Comparison of ENCODE assay signal across 2 cellular contexts in genomic region chr2:47165001-47165555, GRCh38.
A peak's percentile ranks its signal among the peaks of the same experiment; 100 is the strongest.
TF ChIP-seq lines count a peak whose summit lies in the region.

No MANE protein-coding gene starts in this region.

TF ChIP-seq in HepG2, 621 proteins besides CTCF, POLR2A, EP300 and RAD21:
- TF ChIP-seq RBM22 (optimal IDR thresholded peaks at IDR 0.05; ENCODE audit: low read length) (peak; percentile 88), RBFOX2 (IDR thresholded peaks at IDR 0.05; ENCODE audit: low read depth, low read length) (peak; percentile 51; the same call in 1 of the 2 replicates), PAWR (CRISPR knock-in tag; IDR thresholded peaks at IDR 0.05; ENCODE audit: borderline replicate concordance) (no peak), POLR2AphosphoS5 (IDR thresholded peaks at IDR 0.05; ENCODE audit: low read depth, low read length) (0 out of 2 replicates have a peak, but pooled peaks have one; percentile 22), SP5 (CRISPR knock-in tag; IDR thresholded peaks at IDR 0.05; ENCODE audit: borderline replicate concordance, low read depth) (no peak), FLYWCH1 (CRISPR knock-in tag; IDR thresholded peaks at IDR 0.05) (no peak)

TF ChIP-seq in SK-N-SH, 30 proteins besides CTCF, POLR2A, EP300 and RAD21:
- TF ChIP-seq ZBTB33 (IDR thresholded peaks at IDR 0.05; ENCODE audit: borderline replicate concordance, low read depth) (no peak), MAX (IDR thresholded peaks at IDR 0.05; ENCODE audit: low read depth) (no peak), PBX3 (IDR thresholded peaks at IDR 0.05) (peak; percentile 51), JUND (IDR thresholded peaks at IDR 0.05) (0 out of 2 replicates have a peak, but pooled peaks have one; percentile 19), SIN3A (IDR thresholded peaks at IDR 0.05; ENCODE audit: borderline replicate concordance, low read depth, low read length) (no peak), NFIC (IDR thresholded peaks at IDR 0.05; ENCODE audit: borderline replicate concordance) (no peak), TAF1 (IDR thresholded peaks at IDR 0.05; ENCODE audit: borderline replicate concordance, low read depth, low read length) (no peak), ELF1 (IDR thresholded peaks at IDR 0.05) (no peak), FOXM1 (IDR thresholded peaks at IDR 0.05; ENCODE audit: low read depth) (no peak), USF2 (IDR thresholded peaks at IDR 0.05; ENCODE audit: borderline replicate concordance, low read depth, low read length) (no peak), FOXJ3 (CRISPR knock-in tag; IDR thresholded peaks at IDR 0.05) (no peak), REST (IDR thresholded peaks at IDR 0.05; ENCODE audit: low read depth, low read length) (no peak), FOSL2 (IDR thresholded peaks at IDR 0.05; ENCODE audit: borderline replicate concordance, low read depth) (peak; percentile 9; the same call in 1 of the 2 replicates), MXI1 (IDR thresholded peaks at IDR 0.05; ENCODE audit: low read depth, low read length) (no peak), USF1 (IDR thresholded peaks at IDR 0.05; ENCODE audit: borderline replicate concordance, low read depth) (no peak), TCF12 (IDR thresholded peaks at IDR 0.05) (peak; percentile 15; the same call in 1 of the 2 replicates)
TF ChIP-seq in SK-N-SH: peak in this region for 4.
